10 cellular contexts compared by ENCODE assay signal in genomic region chr21:42523941-42524340, GRCh38. TPM values are rescaled to one million over a fixed set of nuclear protein-coding genes. Genes with fewer than 3 reads are reported as not detected.
DNase-seq lines count a peak whose midpoint lies in the region; ATAC-seq and TF ChIP-seq lines count a peak whose summit lies in the region.
"Had no signal": no experiment of that assay in that cellular context is flagged by ENCODE, and none has a peak within 500 bp of the region (broad histone marks: within the 10 kb centered on the region; RNA-seq: fewer than 3 reads in every experiment).

No MANE protein-coding gene starts in this region.

- ATAC-seq in HG03045 (IDR thresholded peaks at IDR 0.05; ENCODE audit: unreplicated experiment) (no peak), HG02970 (IDR thresholded peaks at IDR 0.05; ENCODE audit: low FRiP score, unreplicated experiment) (no peak)

- CTCF ChIA-PET in activated naive CD4-positive, alpha-beta T cell treated with anti-CD3 and anti-CD28 coated beads for 36 hours (lab: Charles Lee) = no interaction called here

- H3K4me3 ChIP-seq in BLaER1 treated with 17β-estradiol and CSF1 and Interleukin-3, amounts not matched to agents 10 nM and 100 nM = peak overlapping the region in 3 of 10 experiments; percentile 3 to 46 (median 41); a peak in 3 of 20 replicates
- H3K4me3 ChIP-seq in coronary artery (peak overlapping the region; percentile 70), neuron (ENCODE audit: low read length) (peak overlapping the region; percentile 30)

- H3K27me3 Mint-ChIP-seq in activated naive CD4-positive, alpha-beta T cell treated with anti-CD3 and anti-CD28 coated beads for 36 hours (ENCODE audit: low read depth) = no peaks in the 10 kb centered on the region

- intact Hi-C loops in activated naive CD4-positive, alpha-beta T cell treated with anti-CD3 and anti-CD28 coated beads for 36 hours (cut with micrococcal nuclease) = loop anchor here (10.0 kb wide), 2 partner anchors 379 to 1251 kb away; partner anchors contain the start of gene CSTB

- no peaks in the 10 kb centered on the region for H3K9me3 ChIP-seq in BLaER1 treated with 17β-estradiol and CSF1 and Interleukin-3, amounts not matched to agents 10 nM and 100 nM (replicated peaks in 1 of 11)
- no peaks in the 10 kb centered on the region for H3K9me3 ChIP-seq in KOPT-K1 (ENCODE audit: insufficient read depth, low read length, poor library complexity, severe bottlenecking)
- no peaks in the 10 kb centered on the region for H3K9me3 ChIP-seq in neuron (ENCODE audit: low read length)

- peak overlapping the region; percentile 1 to 73 (median 59); a peak in 20 of 22 replicates for H3K27ac ChIP-seq in BLaER1 treated with 17β-estradiol and CSF1 and Interleukin-3, amounts not matched to agents 10 nM and 100 nM
- H3K27ac ChIP-seq in KOPT-K1 (ENCODE audit: low read depth, low read length, poor library complexity, severe bottlenecking) (peak overlapping the region; percentile 9), coronary artery (peak overlapping the region; percentile 69 to 87)

- TF ChIP-seq CTCF in coronary artery (IDR thresholded peaks at IDR 0.05) = no peak

- H4K20me1 ChIP-seq in BLaER1 treated with 17β-estradiol and CSF1 and Interleukin-3, amounts not matched to agents 10 nM and 100 nM = no peaks in the 10 kb centered on the region; a peak in 1 of 22 replicates

- H3K4me1 Mint-ChIP-seq in activated naive CD4-positive, alpha-beta T cell treated with anti-CD3 and anti-CD28 coated beads for 36 hours (ENCODE audit: low read depth) = peaks cover 53% of the 10 kb centered on the region

- H3K27ac Mint-ChIP-seq in activated naive CD4-positive, alpha-beta T cell treated with anti-CD3 and anti-CD28 coated beads for 36 hours = no peak overlapping the region

- H3K36me3 ChIP-seq in BLaER1 treated with 17β-estradiol and CSF1 and Interleukin-3, amounts not matched to agents 10 nM and 100 nM = peaks cover 2 to 42% (median 27%) of the 10 kb centered on the region in 11 experiments; a peak in 17 of 22 replicates
- H3K36me3 ChIP-seq in KOPT-K1 (ENCODE audit: insufficient read depth, low read length) (peaks cover 22% of the 10 kb centered on the region; the same call in 1 of the 2 replicates), neuron (ENCODE audit: insufficient read depth, low read length) (no peaks in the 10 kb centered on the region)

- 0 out of 22 replicates have a peak, but pooled peaks cover 0 to 4% (median 0%) of the 10 kb centered on the region in 11 experiments for H3K27me3 ChIP-seq in BLaER1 treated with 17β-estradiol and CSF1 and Interleukin-3, amounts not matched to agents 10 nM and 100 nM
- peaks cover 20% of the 10 kb centered on the region for H3K27me3 ChIP-seq in neuron (ENCODE audit: insufficient read depth, low read length)

- H3K9me3 Mint-ChIP-seq in activated naive CD4-positive, alpha-beta T cell treated with anti-CD3 and anti-CD28 coated beads for 36 hours = no peaks in the 10 kb centered on the region

- peaks cover 52 to 87% (median 77%) of the 10 kb centered on the region in 10 experiments for H3K4me1 ChIP-seq in BLaER1 treated with 17β-estradiol and CSF1 and Interleukin-3, amounts not matched to agents 10 nM and 100 nM
- H3K4me1 ChIP-seq in neuron (ENCODE audit: insufficient read depth, low read length) = peaks cover 23% of the 10 kb centered on the region

- H3K4me2 ChIP-seq in BLaER1 treated with 17β-estradiol and CSF1 and Interleukin-3, amounts not matched to agents 10 nM and 100 nM = peak overlapping the region; percentile 77 to 98 (median 92)

- H3K36me3 Mint-ChIP-seq in activated naive CD4-positive, alpha-beta T cell treated with anti-CD3 and anti-CD28 coated beads for 36 hours (ENCODE audit: low read depth) = peaks cover 52% of the 10 kb centered on the region

- peak; percentile 54 for DNase-seq in coronary artery (ENCODE audit: low spot score)
- DNase-seq in medulla oblongata (ENCODE audit: extremely low spot score) = no peak
- no peak for DNase-seq in activated naive CD4-positive, alpha-beta T cell treated with anti-CD3 and anti-CD28 coated beads for 36 hours
- DNase-seq: activated naive CD4-positive, alpha-beta T cell treated with Interleukin-2 at 50 U/mL for 16 hours; NCI-H1694 treated with DMSO at 0.1 percent for 48 hours had no signal

- H2AFZ ChIP-seq in neuron (ENCODE audit: low read depth, low read length) = peak overlapping the region; percentile 74

- H3K4me3 Mint-ChIP-seq in activated naive CD4-positive, alpha-beta T cell treated with anti-CD3 and anti-CD28 coated beads for 36 hours = no peak overlapping the region

- H3K9ac ChIP-seq in BLaER1 treated with 17β-estradiol and CSF1 and Interleukin-3, amounts not matched to agents 10 nM and 100 nM = peak overlapping the region in 10 of 11 experiments; percentile 25 to 74 (median 51); a peak in 20 of 22 replicates

RNA-seq across cellular contexts. Expression of gene SLC37A1, which starts 10.3 kb away (rescaled TPM):
- total RNA-seq in activated naive CD4-positive, alpha-beta T cell treated with anti-CD3 and anti-CD28 coated beads for 36 hours = 10 to 100 TPM; 18.4 to 18.7 TPM

RNA-seq across cellular contexts. Expression of gene RSPH1, which starts 27.9 kb away (rescaled TPM):
- under 1 TPM in 1 of 2 experiments, not detected in 1; 0.22 TPM for total RNA-seq in activated naive CD4-positive, alpha-beta T cell treated with anti-CD3 and anti-CD28 coated beads for 36 hours

Comparison
In these comparisons a context has a peak if more than half of its experiments do, and no peak if none do; other contexts are left out.
1. H3K27ac ChIP-seq: peak in every context shown above with its lines; median percentile 78 in coronary artery; 59 in BLaER1 treated with 17β-estradiol and CSF1 and Interleukin-3, amounts not matched to agents 10 nM and 100 nM; 9 in KOPT-K1.